ENCODE assay signal across 20 cellular contexts in genomic region chr12:13670249-13670648, GRCh38.
"Had no signal": no experiment of that assay in that cellular context is flagged by ENCODE, and none has a peak within 500 bp of the region (broad histone marks: within the 10 kb centered on the region; RNA-seq: fewer than 3 reads in every experiment).

No MANE protein-coding gene starts in this region.

- H3K36me3 ChIP-seq: ovary, tibial artery had no signal

- H3K4me3 ChIP-seq: ovary, psoas muscle, tibial artery had no signal

- H3K4me1 ChIP-seq: psoas muscle, tibial artery had no signal

- H3K9me3 ChIP-seq: ovary, psoas muscle, tibial artery had no signal

- H3K27me3 ChIP-seq: ovary, tibial artery had no signal

- DNase-seq: activated B cell treated with CpG ODN at 0.5 μM for 24 hours; activated CD4-positive, alpha-beta memory T cell treated with anti-CD3 and anti-CD28 coated beads for 36 hours; activated CD4-positive, alpha-beta T cell treated with anti-CD3 and anti-CD28 coated beads for 36 hours; activated naive CD4-positive, alpha-beta T cell treated with Interleukin-2 at 50 U/mL for 16 hours; activated naive CD8-positive, alpha-beta T cell treated with anti-CD3 and anti-CD28 coated beads, Interleukin-2, amount 10 ng/mL, durations not matched to agents 7 days and 5 days; activated T-cell treated with anti-CD3 and anti-CD28 coated beads, Interleukin-2, amount 50 U/mL, for 48 hours; amniotic stem cell; effector CD4-positive, alpha-beta T cell; foreskin fibroblast; left colon; mesendoderm; natural killer cell; ovary; psoas muscle; right cardiac atrium; stimulated activated CD4-positive, alpha-beta T cell treated with anti-CD3 and anti-CD28 coated beads, Interleukin-12 subunit alpha, Interleukin-12 subunit beta, amount 100 ng/mL, for 4 hours; stimulated activated CD4-positive, alpha-beta T cell treated with anti-CD3 and anti-CD28 coated beads, Interleukin-4, amount 100 ng/mL, for 4 hours; stimulated activated naive CD8-positive, alpha-beta T cell treated with anti-CD3 and anti-CD28 coated beads, Interleukin-15, Interleukin-2, amounts not matched to agents 100 U/mL and 50 U/mL, for 24 hours; T-helper 17 cell; tibial artery had no signal

- H3K27ac ChIP-seq: ovary, psoas muscle, tibial artery had no signal
